8 cellular contexts compared by ENCODE assay signal in genomic region chr18:80257579-80258543, GRCh38. TPM values are rescaled to one million over a fixed set of nuclear protein-coding genes. Genes with fewer than 3 reads are reported as not detected.
DNase-seq lines count a peak whose midpoint lies in the region; TF ChIP-seq lines count a peak whose summit lies in the region.
"Not testable (repeated sequence)": the region's sequence is repeated elsewhere in the genome, so short reads cannot be mapped to it uniquely, and the experiment has no call there.

No MANE protein-coding gene starts in this region.

- 46% methylated on average over 12 of the region's 12 CpGs for WGBS in hepatocyte (ENCODE audit: low lambda C conversion rate, missing lambda C conversion rate)

- H3K9me3 ChIP-seq in hepatocyte (ENCODE audit: low read depth); osteoblast (ENCODE audit: low read depth, low read length): not testable (repeated sequence)

- peak overlapping the region; percentile 50 for H2AFZ ChIP-seq in hepatocyte
- not testable (repeated sequence) for H2AFZ ChIP-seq in osteoblast (ENCODE audit: low read length)

- H3K4me2 ChIP-seq in hepatocyte; osteoblast (ENCODE audit: insufficient read depth, low read length): not testable (repeated sequence)

- not testable (repeated sequence) for H3K27me3 ChIP-seq in hepatocyte; osteoblast (ENCODE audit: insufficient read depth, low read length)

- not testable (repeated sequence) for H3K4me1 ChIP-seq in hepatocyte (ENCODE audit: insufficient read depth); osteoblast (ENCODE audit: insufficient read depth, low read length)

- not testable (repeated sequence) for H3K79me2 ChIP-seq in hepatocyte; osteoblast (ENCODE audit: insufficient read depth, low read length)

- TF ChIP-seq CTCF in AG09319 (IDR thresholded peaks at IDR 0.05; ENCODE audit: low read depth, low read length) (peak; percentile 83), GM20000 (IDR thresholded peaks at IDR 0.05; ENCODE audit: extremely low read depth, missing control alignments) (peak; percentile 51), coronary artery (IDR thresholded peaks at IDR 0.05) (peak; percentile 67), hepatocyte (IDR thresholded peaks at IDR 0.05; ENCODE audit: poor library complexity) (peak; percentile 79), osteoblast (IDR thresholded peaks at IDR 0.05; ENCODE audit: extremely low read depth, low read depth, low read length) (peak; percentile 81)

- not testable (repeated sequence) for H3K27ac ChIP-seq in coronary artery; hepatocyte; osteoblast (ENCODE audit: low read depth, low read length)

- H3K9me2 ChIP-seq in hepatocyte (replicated peaks; ENCODE audit: insufficient read depth), result not testable (repeated sequence)

- H3K36me3 ChIP-seq in hepatocyte (replicated peaks; ENCODE audit: insufficient read depth, low read depth); osteoblast (ENCODE audit: insufficient read depth, low read length): not testable (repeated sequence)

- DNase-seq in AG09319 (ENCODE audit: extremely low read depth, low read depth) (peak; percentile 23), GM20000 (ENCODE audit: low spot score) (peak; percentile 45), RPMI7951 (ENCODE audit: low read depth) (peak; percentile 55), activated T-cell treated with anti-CD3 and anti-CD28 coated beads for 4 hours (peak; percentile 40), coronary artery (ENCODE audit: low spot score) (peak; percentile 82), hepatocyte (ENCODE audit: low spot score) (peak; percentile 77), osteoblast (ENCODE audit: insufficient read length, low spot score, missing footprints) (peak; percentile 87)
- DNase-seq in stimulated activated CD8-positive, alpha-beta memory T cell treated with anti-CD3 and anti-CD28 coated beads, Interleukin-15, amount 100 ng/mL, for 1 hour (ENCODE audit: low read depth), result peak; percentile 32

- not testable (repeated sequence) for H4K20me1 ChIP-seq in hepatocyte (ENCODE audit: insufficient read depth, poor library complexity, severe bottlenecking); osteoblast (ENCODE audit: insufficient read depth, low read length)

- not testable (repeated sequence) for H3K4me3 ChIP-seq in coronary artery; hepatocyte; osteoblast (ENCODE audit: insufficient read depth, low read length)

RNA-seq across cellular contexts. Expression of gene PARD6G, which starts 10.5 kb away (rescaled TPM):
- 0.24 and 0.68 TPM in 2 replicates for total RNA-seq in RPMI7951 (2014; rRNA removed; shearing (Covaris generic))
- total RNA-seq in hepatocyte (11.7 and 11.8 TPM in 2 replicates), osteoblast (2.2 and 4.4 TPM in 2 replicates)
- polyA plus RNA-seq in hepatocyte, result 8.2 and 12.1 TPM in 2 replicates

Comparison
In these comparisons a context has a peak if more than half of its experiments do, and no peak if none do; other contexts are left out.
1. DNase-seq: peak in every context shown above with its lines; median percentile 87 in osteoblast; 82 in coronary artery; 77 in hepatocyte; 55 in RPMI7951; 45 in GM20000; 40 in activated T-cell treated with anti-CD3 and anti-CD28 coated beads for 4 hours; 32 in stimulated activated CD8-positive, alpha-beta memory T cell treated with anti-CD3 and anti-CD28 coated beads, Interleukin-15, amount 100 ng/mL, for 1 hour; 23 in AG09319.